Comparison of ENCODE assay signal across 26 cellular contexts in the genomic region with DNA sequence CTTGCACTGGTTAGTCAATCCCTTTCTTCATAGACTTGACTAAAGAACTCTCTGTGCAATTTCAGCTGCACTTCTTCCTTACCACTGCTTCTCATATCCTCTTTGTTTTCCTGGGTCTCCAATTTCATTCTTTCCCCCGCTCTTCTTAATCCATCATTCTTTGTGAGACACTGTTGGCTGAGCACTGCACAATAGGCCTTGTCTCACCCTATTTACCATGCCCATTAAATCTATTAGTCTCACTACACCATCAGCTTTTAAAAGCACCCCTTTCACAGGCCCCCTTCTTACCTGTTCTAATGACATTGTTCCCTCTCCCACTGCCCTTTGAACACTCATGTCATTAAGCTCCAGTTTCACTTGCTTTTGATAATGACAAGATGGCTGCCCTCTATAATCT.
DNase-seq lines count a peak whose midpoint lies in the region; ATAC-seq and TF ChIP-seq lines count a peak whose summit lies in the region.
"Had no signal": no experiment of that assay in that cellular context is flagged by ENCODE, and none has a peak within 500 bp of the region (broad histone marks: within the 10 kb centered on the region; RNA-seq: fewer than 3 reads in every experiment).

No MANE protein-coding gene starts in this region.

- peaks cover 32% of the 10 kb centered on the region for H3K4me1 Mint-ChIP-seq in nephron

- TF ChIP-seq CTCF in nephron (IDR thresholded peaks at IDR 0.05; ENCODE audit: unreplicated experiment in 3 of 3) (no peak), GM10266 (IDR thresholded peaks at IDR 0.05; ENCODE audit: control insufficient read depth, insufficient read depth, low read depth, missing control alignments) (no peak)

- H3K27me3 ChIP-seq in HAP-1 (ENCODE audit: low read depth) (no peaks in the 10 kb centered on the region), SJCRH30 (no peaks in the 10 kb centered on the region)
- H3K27me3 ChIP-seq: brain microvascular endothelial cell, dorsolateral prefrontal cortex, gastrocnemius medialis, sigmoid colon, transverse colon had no signal

- H3K27me3 Mint-ChIP-seq in nephron (ENCODE audit: low read depth): no peaks in the 10 kb centered on the region
- H3K27me3 Mint-ChIP-seq: CD4-positive, alpha-beta T cell had no signal

- H3K27ac Mint-ChIP-seq in nephron: peak overlapping the region; percentile 10 to 53 (median 18)
- H3K27ac Mint-ChIP-seq: activated T-helper 2 cell treated with anti-CD3 and anti-CD28 coated beads, Interferon-gamma antibody, Interleukin-2, Interleukin-4, amounts not matched to agents 10 μg/mL and 5 μg/mL and 100 μg/mL, durations not matched to agents 14 hours and 24 hours and 36 hours; CD4-positive, alpha-beta T cell had no signal

- in situ Hi-C loops in HAP-1 (cut with MboI; ENCODE audit: low sequenced_read_pairs): no loop called here

- DNase-seq in HAP-1 (ENCODE audit: low spot score in 2 of 2) (peak; percentile 41 to 76), NCI-H2081 (lab: John Stamatoyannopoulos, UW) (peak; percentile 24 to 70), SJCRH30 (peak in 1 of 2 experiments; percentile 68), cerebellum (ENCODE audit: low spot score) (no peak), GM10266 (ENCODE audit: extremely low spot score) (no peak)
- DNase-seq: activated naive CD4-positive, alpha-beta T cell treated with anti-CD3 and anti-CD28 coated beads, Interleukin-2, amount 50 U/mL, for 16 hours; brain microvascular endothelial cell; CD4-positive, alpha-beta T cell; dorsolateral prefrontal cortex; gastrocnemius medialis; GM23248; hypothalamus; Kasumi-1; mammary epithelial cell; NCI-H510A treated with DMSO at 0.1 percent for 48 hours; occipital lobe; psoas muscle; SHP77 treated with DMSO at 0.1 percent for 48 hours; sigmoid colon; stimulated activated CD4-positive, alpha-beta T cell treated with anti-CD3 and anti-CD28 coated beads, Interleukin-4, amount 100 ng/mL, for 1 hour; transverse colon had no signal

- H3K4me3 Mint-ChIP-seq in nephron: no peak overlapping the region
- H3K4me3 Mint-ChIP-seq: CD4-positive, alpha-beta T cell had no signal

- no peak overlapping the region for H3K4me3 ChIP-seq in HAP-1
- H3K4me3 ChIP-seq in SJCRH30: no peak overlapping the region
- H3K4me3 ChIP-seq: dorsolateral prefrontal cortex, gastrocnemius medialis, GM23248, psoas muscle, sigmoid colon, transverse colon had no signal

- peak overlapping the region; percentile 73 for H3K27ac ChIP-seq in SJCRH30
- H3K27ac ChIP-seq: brain microvascular endothelial cell, dorsolateral prefrontal cortex, gastrocnemius medialis, GM23248, psoas muscle, sigmoid colon, transverse colon had no signal

- H3K9me3 Mint-ChIP-seq in nephron: peaks cover 4% of the 10 kb centered on the region

- ATAC-seq in GM19463 (IDR thresholded peaks at IDR 0.05; ENCODE audit: unreplicated experiment) (no peak), HG02588 (IDR thresholded peaks at IDR 0.05; ENCODE audit: unreplicated experiment) (no peak)
- ATAC-seq: gastrocnemius medialis, Panc1, psoas muscle had no signal

- H3K36me3 ChIP-seq in HAP-1 (replicated peaks): no peaks in the 10 kb centered on the region
- no peaks in the 10 kb centered on the region for H3K36me3 ChIP-seq in SJCRH30
- H3K36me3 ChIP-seq: brain microvascular endothelial cell, gastrocnemius medialis, sigmoid colon, transverse colon had no signal

- H3K36me3 Mint-ChIP-seq in nephron (ENCODE audit: low read depth): no peaks in the 10 kb centered on the region

- H3K4me1 ChIP-seq in HAP-1 (peaks cover 26% of the 10 kb centered on the region), SJCRH30 (peaks cover 20% of the 10 kb centered on the region)
- H3K4me1 ChIP-seq: gastrocnemius medialis, psoas muscle, sigmoid colon, transverse colon had no signal

- no peaks in the 10 kb centered on the region for H3K9me3 ChIP-seq in HAP-1
- 0 out of 2 replicates have a peak, but pooled peaks cover 3% of the 10 kb centered on the region for H3K9me3 ChIP-seq in SJCRH30 (replicated peaks)
- H3K9me3 ChIP-seq: gastrocnemius medialis, psoas muscle, sigmoid colon, transverse colon had no signal

Comparison
In these comparisons a context has a peak if more than half of its experiments do, and no peak if none do; other contexts are left out.
1. DNase-seq: peak in HAP-1 (2 of 2) and NCI-H2081 (2 of 2); none in cerebellum (single experiment) and GM10266 (single experiment).